ENCODE assay signal across 17 cellular contexts in the genomic region with DNA sequence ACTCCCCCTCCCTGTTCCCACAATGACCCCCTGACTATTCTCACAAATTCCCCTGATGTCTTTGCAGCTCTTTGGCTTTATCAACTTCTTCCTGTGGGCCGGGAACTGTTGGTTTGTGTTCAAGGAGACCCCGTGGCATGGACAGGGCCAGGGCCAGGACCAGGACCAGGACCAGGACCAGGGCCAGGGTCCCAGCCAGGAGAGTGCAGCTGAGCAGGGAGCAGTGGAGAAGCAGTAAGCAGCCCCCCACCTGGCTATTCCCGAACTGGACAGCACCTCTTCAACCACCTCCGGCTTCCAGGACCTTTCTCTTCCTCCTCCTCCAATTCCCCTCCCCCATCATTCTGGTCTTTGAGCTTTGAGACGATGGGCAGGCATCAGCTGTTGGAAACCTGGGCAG. TPM values are rescaled to one million over a fixed set of nuclear protein-coding genes. Genes with fewer than 3 reads are reported as not detected.
DNase-seq lines count a peak whose midpoint lies in the region; ATAC-seq and TF ChIP-seq lines count a peak whose summit lies in the region.
"Had no signal": no experiment of that assay in that cellular context is flagged by ENCODE, and none has a peak within 500 bp of the region (broad histone marks: within the 10 kb centered on the region; RNA-seq: fewer than 3 reads in every experiment).

No MANE protein-coding gene starts in this region.

- peaks cover 22% of the 10 kb centered on the region for H3K27me3 Mint-ChIP-seq in activated CD8-positive, alpha-beta T cell treated with anti-CD3 and anti-CD28 coated beads, Interleukin-2, amount 10 ng/mL, durations not matched to agents 7 days and 5 days (ENCODE audit: low read depth)
- peaks cover 6% of the 10 kb centered on the region for H3K27me3 Mint-ChIP-seq in activated CD8-positive, alpha-beta T cell treated with anti-CD3 and anti-CD28 coated beads for 36 hours
- peaks cover 22% of the 10 kb centered on the region for H3K27me3 Mint-ChIP-seq in neural progenitor cell (ENCODE audit: insufficient read depth, low read depth)

- CTCF ChIA-PET in activated CD8-positive, alpha-beta T cell treated with anti-CD3 and anti-CD28 coated beads, Interleukin-2, amount 10 ng/mL, durations not matched to agents 7 days and 5 days (lab: Charles Lee) = interaction anchor here (0.9 to 1.3 kb wide), 5 partner anchors 11 to 81 kb away, joined by 3 to 5 read pairs (median 3); a partner anchor contains a TSS
- CTCF ChIA-PET in activated CD8-positive, alpha-beta T cell treated with anti-CD3 and anti-CD28 coated beads for 36 hours (lab: Charles Lee) = interaction anchor here (1.6 to 2.6 kb wide), 3 partner anchors 12 to 53 kb away, joined by 9 to 13 read pairs (median 10); a partner anchor contains a TSS

- H3F3A ChIP-seq in neural progenitor cell (ENCODE audit: low read depth) = no peaks in the 10 kb centered on the region

- H3K4me1 ChIP-seq in colonic mucosa (peaks cover 8% of the 10 kb centered on the region), neural progenitor cell (no peaks in the 10 kb centered on the region)

- H4K20me1 ChIP-seq in neural progenitor cell (ENCODE audit: low read depth) = no peaks in the 10 kb centered on the region
- H4K20me1 ChIP-seq: BLaER1 had no signal

- H3K27me3 ChIP-seq in colonic mucosa (no peaks in the 10 kb centered on the region), neural progenitor cell (peaks cover 77% of the 10 kb centered on the region)
- H3K27me3 ChIP-seq: BLaER1 had no signal

- H3K4me3 ChIP-seq in colonic mucosa (no peak overlapping the region), neural progenitor cell (no peak overlapping the region)
- H3K4me3 ChIP-seq: BLaER1, GM12878 had no signal

- H3K9me3 ChIP-seq in colonic mucosa = no peaks in the 10 kb centered on the region
- H3K9me3 ChIP-seq in neural progenitor cell (ENCODE audit: low read depth) = no peaks in the 10 kb centered on the region
- H3K9me3 ChIP-seq: BLaER1 had no signal

- intact Hi-C loops in activated CD8-positive, alpha-beta T cell treated with anti-CD3 and anti-CD28 coated beads for 36 hours (cut with micrococcal nuclease) = no loop called here
- intact Hi-C loops in colonic mucosa (cut with DNase I) = loop anchor here (5.0 kb wide), 1 partner anchor 47 kb away; no protein-coding TSS in a partner anchor

- ATAC-seq in activated CD8-positive, alpha-beta T cell treated with anti-CD3 and anti-CD28 coated beads, Interleukin-2, amount 10 ng/mL, durations not matched to agents 7 days and 5 days = no peak
- no peak for ATAC-seq in activated CD8-positive, alpha-beta T cell treated with anti-CD3 and anti-CD28 coated beads for 36 hours

- H3K9ac ChIP-seq in colonic mucosa (ENCODE audit: low read depth in 2 of 2, low read length in 2 of 2) (no peak overlapping the region), neural progenitor cell (no peak overlapping the region)
- H3K9ac ChIP-seq: BLaER1 had no signal

- no peak overlapping the region for H3K4me3 Mint-ChIP-seq in activated CD8-positive, alpha-beta T cell treated with anti-CD3 and anti-CD28 coated beads, Interleukin-2, amount 10 ng/mL, durations not matched to agents 7 days and 5 days
- no peak overlapping the region for H3K4me3 Mint-ChIP-seq in activated CD8-positive, alpha-beta T cell treated with anti-CD3 and anti-CD28 coated beads for 36 hours
- no peak overlapping the region for H3K4me3 Mint-ChIP-seq in neural progenitor cell
- H3K4me3 Mint-ChIP-seq: HFFc6 had no signal

- no peaks in the 10 kb centered on the region for H3K9me3 Mint-ChIP-seq in activated CD8-positive, alpha-beta T cell treated with anti-CD3 and anti-CD28 coated beads, Interleukin-2, amount 10 ng/mL, durations not matched to agents 7 days and 5 days (ENCODE audit: insufficient read depth)
- no peaks in the 10 kb centered on the region for H3K9me3 Mint-ChIP-seq in activated CD8-positive, alpha-beta T cell treated with anti-CD3 and anti-CD28 coated beads for 36 hours
- no peaks in the 10 kb centered on the region for H3K9me3 Mint-ChIP-seq in neural progenitor cell
- H3K9me3 Mint-ChIP-seq: CD14-positive monocyte; CD4-positive, alpha-beta memory T cell; HFFc6 had no signal

- TF ChIP-seq CTCF in activated CD8-positive, alpha-beta T cell treated with anti-CD3 and anti-CD28 coated beads for 36 hours (IDR thresholded peaks at IDR 0.05) = no peak
- TF ChIP-seq CTCF in colonic mucosa (IDR thresholded peaks at IDR 0.05) = no peak
- no peak for TF ChIP-seq CTCF in neural progenitor cell (IDR thresholded peaks at IDR 0.05)

- no peak overlapping the region for H3K27ac Mint-ChIP-seq in activated CD8-positive, alpha-beta T cell treated with anti-CD3 and anti-CD28 coated beads, Interleukin-2, amount 10 ng/mL, durations not matched to agents 7 days and 5 days
- no peak overlapping the region for H3K27ac Mint-ChIP-seq in activated CD8-positive, alpha-beta T cell treated with anti-CD3 and anti-CD28 coated beads for 36 hours
- H3K27ac Mint-ChIP-seq in neural progenitor cell = no peak overlapping the region
- H3K27ac Mint-ChIP-seq: CD14-positive monocyte, HFFc6 had no signal

- H2AFZ ChIP-seq in neural progenitor cell (replicated peaks) = no peak overlapping the region

- H3K27ac ChIP-seq in colonic mucosa = no peak overlapping the region
- H3K27ac ChIP-seq in neural progenitor cell = no peak overlapping the region
- H3K27ac ChIP-seq: BLaER1, HL-60 had no signal

- H3K36me3 ChIP-seq in colonic mucosa (no peaks in the 10 kb centered on the region), neural progenitor cell (no peaks in the 10 kb centered on the region)
- H3K36me3 ChIP-seq: BLaER1 had no signal

- DNase-seq in activated CD8-positive, alpha-beta T cell treated with anti-CD3 and anti-CD28 coated beads, Interleukin-2, amount 10 ng/mL, durations not matched to agents 7 days and 5 days = peak; percentile 16
- DNase-seq in activated CD8-positive, alpha-beta T cell treated with anti-CD3 and anti-CD28 coated beads for 36 hours = no peak
- DNase-seq in colonic mucosa (peak; percentile 15), mesenteric fat pad (ENCODE audit: low spot score) (peak; percentile 45), H4 (ENCODE audit: low spot score) (no peak), NCI-H774 (lab: John Stamatoyannopoulos, UW) (no peak), neural progenitor cell (ENCODE audit: low spot score) (no peak)
- DNase-seq: 8988T, DND-41, EL, HFFc6 had no signal

- H3K79me2 ChIP-seq in neural progenitor cell (ENCODE audit: low read depth) = no peaks in the 10 kb centered on the region

- H3K4me1 Mint-ChIP-seq in activated CD8-positive, alpha-beta T cell treated with anti-CD3 and anti-CD28 coated beads, Interleukin-2, amount 10 ng/mL, durations not matched to agents 7 days and 5 days (ENCODE audit: low read depth) = peaks cover 24% of the 10 kb centered on the region
- H3K4me1 Mint-ChIP-seq in activated CD8-positive, alpha-beta T cell treated with anti-CD3 and anti-CD28 coated beads for 36 hours (ENCODE audit: low read depth) = peaks cover 14% of the 10 kb centered on the region
- H3K4me1 Mint-ChIP-seq in neural progenitor cell = peaks cover 13% of the 10 kb centered on the region

- POLR2A ChIA-PET in activated CD8-positive, alpha-beta T cell treated with anti-CD3 and anti-CD28 coated beads, Interleukin-2, amount 10 ng/mL, durations not matched to agents 7 days and 5 days (lab: Charles Lee) = interaction anchor here (0.6 to 1.1 kb wide), 3 partner anchors 45 to 70 kb away, joined by 3 read pairs; a partner anchor contains a TSS
- POLR2A ChIA-PET in activated CD8-positive, alpha-beta T cell treated with anti-CD3 and anti-CD28 coated beads for 36 hours (lab: Charles Lee) = interaction anchor here (0.6 to 1.2 kb wide), 2 partner anchors 15 to 90 kb away, joined by 3 to 6 read pairs; a partner anchor contains a TSS

- H3K36me3 Mint-ChIP-seq in activated CD8-positive, alpha-beta T cell treated with anti-CD3 and anti-CD28 coated beads, Interleukin-2, amount 10 ng/mL, durations not matched to agents 7 days and 5 days (ENCODE audit: low read depth) = no peaks in the 10 kb centered on the region
- H3K36me3 Mint-ChIP-seq in activated CD8-positive, alpha-beta T cell treated with anti-CD3 and anti-CD28 coated beads for 36 hours (ENCODE audit: low read depth) = no peaks in the 10 kb centered on the region
- no peaks in the 10 kb centered on the region for H3K36me3 Mint-ChIP-seq in neural progenitor cell
- H3K36me3 Mint-ChIP-seq: CD14-positive monocyte had no signal

- H3K4me2 ChIP-seq in neural progenitor cell = no peak overlapping the region
- H3K4me2 ChIP-seq: BLaER1 had no signal

RNA-seq across cellular contexts. Expression of a gene that starts 4.4 kb away (rescaled TPM):
- 10 to 100 TPM; 10.2 to 11.6 TPM for total RNA-seq in activated CD8-positive, alpha-beta T cell treated with anti-CD3 and anti-CD28 coated beads, Interleukin-2, amount 10 ng/mL, durations not matched to agents 7 days and 5 days
- 10 to 100 TPM; 11.2 to 13.7 TPM for total RNA-seq in activated CD8-positive, alpha-beta T cell treated with anti-CD3 and anti-CD28 coated beads for 36 hours
- total RNA-seq in colonic mucosa = 1 to 10 TPM; 2.3 to 4.0 TPM
- total RNA-seq in mesenteric fat pad = 3.0 TPM
- 1.0 and 1.9 TPM in 2 replicates for total RNA-seq in H4 (2014; rRNA removed; shearing (Covaris generic))
- total RNA-seq in neural progenitor cell (ENCODE audit: low replicate concordance) = 6.5 and 8.5 TPM in 2 replicates

RNA-seq across cellular contexts. Expression of a gene that starts 13.0 kb away (rescaled TPM):
- not detected for total RNA-seq in activated CD8-positive, alpha-beta T cell treated with anti-CD3 and anti-CD28 coated beads, Interleukin-2, amount 10 ng/mL, durations not matched to agents 7 days and 5 days
- total RNA-seq in activated CD8-positive, alpha-beta T cell treated with anti-CD3 and anti-CD28 coated beads for 36 hours = not detected
- under 1 TPM; 0.12 to 0.35 TPM for total RNA-seq in colonic mucosa
- 7.3 TPM for total RNA-seq in mesenteric fat pad
- 0.27 and 0.54 TPM in 2 replicates for total RNA-seq in H4 (2014; rRNA removed; shearing (Covaris generic))
- not detected in 2 replicates for total RNA-seq in neural progenitor cell (ENCODE audit: low replicate concordance)
- total RNA-seq: CD4-positive, alpha-beta memory T cell; G401 had no signal

RNA-seq across cellular contexts. Expression of a gene that starts 14.6 kb away (rescaled TPM):
- 10 to 100 TPM; 19.0 to 19.8 TPM for total RNA-seq in activated CD8-positive, alpha-beta T cell treated with anti-CD3 and anti-CD28 coated beads, Interleukin-2, amount 10 ng/mL, durations not matched to agents 7 days and 5 days
- 1 to 10 TPM; 7.0 to 9.5 TPM for total RNA-seq in activated CD8-positive, alpha-beta T cell treated with anti-CD3 and anti-CD28 coated beads for 36 hours
- 10 to 100 TPM in 1 of 2 donors, 1 to 10 TPM in 1; 8.1 to 12.5 TPM for total RNA-seq in colonic mucosa
- 8.9 TPM for total RNA-seq in mesenteric fat pad
- 2.6 and 7.9 TPM in 2 replicates for total RNA-seq in H4 (2014; rRNA removed; shearing (Covaris generic))
- total RNA-seq in neural progenitor cell (ENCODE audit: low replicate concordance) = 4.3 and 6.8 TPM in 2 replicates

RNA-seq across cellular contexts. Expression of a gene that starts 30.2 kb away (rescaled TPM):
- total RNA-seq in activated CD8-positive, alpha-beta T cell treated with anti-CD3 and anti-CD28 coated beads, Interleukin-2, amount 10 ng/mL, durations not matched to agents 7 days and 5 days = 1 to 10 TPM; 1.6 to 2.2 TPM
- 1 to 10 TPM; 1.3 to 1.7 TPM for total RNA-seq in activated CD8-positive, alpha-beta T cell treated with anti-CD3 and anti-CD28 coated beads for 36 hours
- 1 to 10 TPM; 2.5 to 3.9 TPM for total RNA-seq in colonic mucosa
- total RNA-seq in mesenteric fat pad = 7.4 TPM
- 0.72 and 1.5 TPM in 2 replicates for total RNA-seq in H4 (2014; rRNA removed; shearing (Covaris generic))
- total RNA-seq in neural progenitor cell (ENCODE audit: low replicate concordance) = 4.5 and 6.0 TPM in 2 replicates

RNA-seq across cellular contexts. Expression of a gene that starts 53.1 kb away (rescaled TPM):
- 100 to 1,000 TPM; 174 to 189 TPM for total RNA-seq in activated CD8-positive, alpha-beta T cell treated with anti-CD3 and anti-CD28 coated beads, Interleukin-2, amount 10 ng/mL, durations not matched to agents 7 days and 5 days
- 100 to 1,000 TPM; 192 to 210 TPM for total RNA-seq in activated CD8-positive, alpha-beta T cell treated with anti-CD3 and anti-CD28 coated beads for 36 hours
- total RNA-seq in colonic mucosa (100 to 1,000 TPM in 1 of 2 donors, 10 to 100 TPM in 1; 93.9 to 163 TPM), mesenteric fat pad (63.9 TPM), neural progenitor cell (ENCODE audit: low replicate concordance) (49.9 and 62.0 TPM in 2 replicates)
- 154 and 184 TPM in 2 replicates for total RNA-seq in H4 (2014; rRNA removed; shearing (Covaris generic))

Comparison
In these comparisons a context has a peak if more than half of its experiments do, and no peak if none do; other contexts are left out.
1. DNase-seq: peak in activated CD8-positive, alpha-beta T cell treated with anti-CD3 and anti-CD28 coated beads, Interleukin-2, amount 10 ng/mL, durations not matched to agents 7 days and 5 days (single experiment), colonic mucosa (single experiment) and mesenteric fat pad (single experiment); none in activated CD8-positive, alpha-beta T cell treated with anti-CD3 and anti-CD28 coated beads for 36 hours (single experiment), H4 (single experiment), NCI-H774 (single experiment) and neural progenitor cell (single experiment).